ENCODE assay signal across 1 cellular context in the genomic region with DNA sequence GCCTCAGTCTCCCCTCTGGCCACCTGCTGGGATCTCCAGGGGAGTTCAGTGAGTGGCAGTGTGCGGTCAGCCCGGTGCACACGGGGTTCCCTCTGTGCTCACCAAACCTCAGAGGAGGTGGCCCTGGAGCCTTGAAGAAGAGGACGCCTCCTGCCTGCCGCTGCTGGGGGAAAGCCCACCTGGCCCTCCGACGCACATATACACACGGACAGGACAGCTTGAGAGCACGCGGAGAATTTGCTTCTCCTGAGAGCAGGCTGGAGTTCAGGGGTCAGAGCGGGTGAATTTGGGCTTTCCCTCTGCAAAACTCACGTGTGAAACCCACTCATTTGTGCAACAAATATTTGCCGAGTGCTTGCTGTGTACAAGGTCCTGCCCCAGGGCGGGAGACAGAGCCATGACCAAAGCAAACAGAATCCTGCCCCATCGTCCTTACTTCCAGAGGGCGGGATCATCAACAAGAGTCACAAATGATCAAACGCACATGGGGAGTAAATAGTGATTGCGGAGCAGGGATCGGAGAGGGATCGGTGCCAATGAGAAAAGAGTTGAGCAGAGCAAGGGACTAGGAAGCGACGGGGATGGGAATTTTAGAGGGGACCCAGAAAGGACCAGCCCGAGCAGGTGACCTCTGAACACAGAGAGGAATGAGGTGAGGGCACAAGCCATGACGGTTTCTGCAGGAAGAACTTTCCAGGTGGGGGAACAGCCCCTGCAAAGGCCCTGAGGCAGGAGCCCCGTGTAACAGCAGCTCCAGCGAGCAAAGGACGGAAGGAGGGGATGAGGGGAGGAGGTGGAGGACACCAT.
TF ChIP-seq lines count a peak whose summit lies in the region.

No MANE protein-coding gene starts in this region.

TF ChIP-seq in HepG2, 621 proteins besides CTCF, POLR2A, EP300 and RAD21 (continued from another document and continues in another):
- TF ChIP-seq, protein P1, sequence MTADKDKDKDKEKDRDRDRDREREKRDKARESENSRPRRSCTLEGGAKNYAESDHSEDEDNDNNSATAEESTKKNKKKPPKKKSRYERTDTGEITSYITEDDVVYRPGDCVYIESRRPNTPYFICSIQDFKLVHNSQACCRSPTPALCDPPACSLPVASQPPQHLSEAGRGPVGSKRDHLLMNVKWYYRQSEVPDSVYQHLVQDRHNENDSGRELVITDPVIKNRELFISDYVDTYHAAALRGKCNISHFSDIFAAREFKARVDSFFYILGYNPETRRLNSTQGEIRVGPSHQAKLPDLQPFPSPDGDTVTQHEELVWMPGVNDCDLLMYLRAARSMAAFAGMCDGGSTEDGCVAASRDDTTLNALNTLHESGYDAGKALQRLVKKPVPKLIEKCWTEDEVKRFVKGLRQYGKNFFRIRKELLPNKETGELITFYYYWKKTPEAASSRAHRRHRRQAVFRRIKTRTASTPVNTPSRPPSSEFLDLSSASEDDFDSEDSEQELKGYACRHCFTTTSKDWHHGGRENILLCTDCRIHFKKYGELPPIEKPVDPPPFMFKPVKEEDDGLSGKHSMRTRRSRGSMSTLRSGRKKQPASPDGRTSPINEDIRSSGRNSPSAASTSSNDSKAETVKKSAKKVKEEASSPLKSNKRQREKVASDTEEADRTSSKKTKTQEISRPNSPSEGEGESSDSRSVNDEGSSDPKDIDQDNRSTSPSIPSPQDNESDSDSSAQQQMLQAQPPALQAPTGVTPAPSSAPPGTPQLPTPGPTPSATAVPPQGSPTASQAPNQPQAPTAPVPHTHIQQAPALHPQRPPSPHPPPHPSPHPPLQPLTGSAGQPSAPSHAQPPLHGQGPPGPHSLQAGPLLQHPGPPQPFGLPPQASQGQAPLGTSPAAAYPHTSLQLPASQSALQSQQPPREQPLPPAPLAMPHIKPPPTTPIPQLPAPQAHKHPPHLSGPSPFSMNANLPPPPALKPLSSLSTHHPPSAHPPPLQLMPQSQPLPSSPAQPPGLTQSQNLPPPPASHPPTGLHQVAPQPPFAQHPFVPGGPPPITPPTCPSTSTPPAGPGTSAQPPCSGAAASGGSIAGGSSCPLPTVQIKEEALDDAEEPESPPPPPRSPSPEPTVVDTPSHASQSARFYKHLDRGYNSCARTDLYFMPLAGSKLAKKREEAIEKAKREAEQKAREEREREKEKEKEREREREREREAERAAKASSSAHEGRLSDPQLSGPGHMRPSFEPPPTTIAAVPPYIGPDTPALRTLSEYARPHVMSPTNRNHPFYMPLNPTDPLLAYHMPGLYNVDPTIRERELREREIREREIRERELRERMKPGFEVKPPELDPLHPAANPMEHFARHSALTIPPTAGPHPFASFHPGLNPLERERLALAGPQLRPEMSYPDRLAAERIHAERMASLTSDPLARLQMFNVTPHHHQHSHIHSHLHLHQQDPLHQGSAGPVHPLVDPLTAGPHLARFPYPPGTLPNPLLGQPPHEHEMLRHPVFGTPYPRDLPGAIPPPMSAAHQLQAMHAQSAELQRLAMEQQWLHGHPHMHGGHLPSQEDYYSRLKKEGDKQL (CRISPR knock-in tag; IDR thresholded peaks at IDR 0.05; ENCODE audit: low read depth): peak; percentile 72
- 0 out of 2 replicates have a peak, but pooled peaks have one; percentile 56 for TF ChIP-seq ZSCAN9 (CRISPR knock-in tag; IDR thresholded peaks at IDR 0.05; ENCODE audit: borderline replicate concordance)
- TF ChIP-seq, protein P2, sequence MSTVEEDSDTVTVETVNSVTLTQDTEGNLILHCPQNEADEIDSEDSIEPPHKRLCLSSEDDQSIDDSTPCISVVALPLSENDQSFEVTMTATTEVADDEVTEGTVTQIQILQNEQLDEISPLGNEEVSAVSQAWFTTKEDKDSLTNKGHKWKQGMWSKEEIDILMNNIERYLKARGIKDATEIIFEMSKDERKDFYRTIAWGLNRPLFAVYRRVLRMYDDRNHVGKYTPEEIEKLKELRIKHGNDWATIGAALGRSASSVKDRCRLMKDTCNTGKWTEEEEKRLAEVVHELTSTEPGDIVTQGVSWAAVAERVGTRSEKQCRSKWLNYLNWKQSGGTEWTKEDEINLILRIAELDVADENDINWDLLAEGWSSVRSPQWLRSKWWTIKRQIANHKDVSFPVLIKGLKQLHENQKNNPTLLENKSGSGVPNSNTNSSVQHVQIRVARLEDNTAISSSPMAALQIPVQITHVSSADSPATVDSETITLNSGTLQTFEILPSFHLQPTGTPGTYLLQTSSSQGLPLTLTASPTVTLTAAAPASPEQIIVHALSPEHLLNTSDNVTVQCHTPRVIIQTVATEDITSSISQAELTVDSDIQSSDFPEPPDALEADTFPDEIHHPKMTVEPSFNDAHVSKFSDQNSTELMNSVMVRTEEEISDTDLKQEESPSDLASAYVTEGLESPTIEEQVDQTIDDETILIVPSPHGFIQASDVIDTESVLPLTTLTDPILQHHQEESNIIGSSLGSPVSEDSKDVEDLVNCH (CRISPR knock-in tag; IDR thresholded peaks at IDR 0.05): no peak
- TF ChIP-seq POLR2AphosphoS5 (IDR thresholded peaks at IDR 0.05; ENCODE audit: low read depth, low read length): no peak; the same call in 1 of the 2 replicates
- TF ChIP-seq, protein P3, sequence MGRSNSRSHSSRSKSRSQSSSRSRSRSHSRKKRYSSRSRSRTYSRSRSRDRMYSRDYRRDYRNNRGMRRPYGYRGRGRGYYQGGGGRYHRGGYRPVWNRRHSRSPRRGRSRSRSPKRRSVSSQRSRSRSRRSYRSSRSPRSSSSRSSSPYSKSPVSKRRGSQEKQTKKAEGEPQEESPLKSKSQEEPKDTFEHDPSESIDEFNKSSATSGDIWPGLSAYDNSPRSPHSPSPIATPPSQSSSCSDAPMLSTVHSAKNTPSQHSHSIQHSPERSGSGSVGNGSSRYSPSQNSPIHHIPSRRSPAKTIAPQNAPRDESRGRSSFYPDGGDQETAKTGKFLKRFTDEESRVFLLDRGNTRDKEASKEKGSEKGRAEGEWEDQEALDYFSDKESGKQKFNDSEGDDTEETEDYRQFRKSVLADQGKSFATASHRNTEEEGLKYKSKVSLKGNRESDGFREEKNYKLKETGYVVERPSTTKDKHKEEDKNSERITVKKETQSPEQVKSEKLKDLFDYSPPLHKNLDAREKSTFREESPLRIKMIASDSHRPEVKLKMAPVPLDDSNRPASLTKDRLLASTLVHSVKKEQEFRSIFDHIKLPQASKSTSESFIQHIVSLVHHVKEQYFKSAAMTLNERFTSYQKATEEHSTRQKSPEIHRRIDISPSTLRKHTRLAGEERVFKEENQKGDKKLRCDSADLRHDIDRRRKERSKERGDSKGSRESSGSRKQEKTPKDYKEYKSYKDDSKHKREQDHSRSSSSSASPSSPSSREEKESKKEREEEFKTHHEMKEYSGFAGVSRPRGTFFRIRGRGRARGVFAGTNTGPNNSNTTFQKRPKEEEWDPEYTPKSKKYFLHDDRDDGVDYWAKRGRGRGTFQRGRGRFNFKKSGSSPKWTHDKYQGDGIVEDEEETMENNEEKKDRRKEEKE (IDR thresholded peaks at IDR 0.05): no peak
- no peak for TF ChIP-seq ZNF562 (CRISPR knock-in tag; IDR thresholded peaks at IDR 0.05; ENCODE audit: borderline replicate concordance)
- peak; percentile 85 for TF ChIP-seq FOXK2 (IDR thresholded peaks at IDR 0.05)
- no peak; the same call in 1 of the 2 replicates for TF ChIP-seq ZNF780A (CRISPR knock-in tag; IDR thresholded peaks at IDR 0.05)
- TF ChIP-seq ZNF260 (CRISPR knock-in tag; IDR thresholded peaks at IDR 0.05; ENCODE audit: borderline replicate concordance, low read depth): no peak
- TF ChIP-seq HNRNPK (IDR thresholded peaks at IDR 0.05; ENCODE audit: low read depth, low read length, poor library complexity, severe bottlenecking): no peak
- TF ChIP-seq, protein P4, sequence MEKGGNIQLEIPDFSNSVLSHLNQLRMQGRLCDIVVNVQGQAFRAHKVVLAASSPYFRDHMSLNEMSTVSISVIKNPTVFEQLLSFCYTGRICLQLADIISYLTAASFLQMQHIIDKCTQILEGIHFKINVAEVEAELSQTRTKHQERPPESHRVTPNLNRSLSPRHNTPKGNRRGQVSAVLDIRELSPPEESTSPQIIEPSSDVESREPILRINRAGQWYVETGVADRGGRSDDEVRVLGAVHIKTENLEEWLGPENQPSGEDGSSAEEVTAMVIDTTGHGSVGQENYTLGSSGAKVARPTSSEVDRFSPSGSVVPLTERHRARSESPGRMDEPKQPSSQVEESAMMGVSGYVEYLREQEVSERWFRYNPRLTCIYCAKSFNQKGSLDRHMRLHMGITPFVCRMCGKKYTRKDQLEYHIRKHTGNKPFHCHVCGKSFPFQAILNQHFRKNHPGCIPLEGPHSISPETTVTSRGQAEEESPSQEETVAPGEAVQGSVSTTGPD (CRISPR knock-in tag; IDR thresholded peaks at IDR 0.05): no peak
- TF ChIP-seq PITX1 (CRISPR knock-in tag; IDR thresholded peaks at IDR 0.05): peak; percentile 73
- TF ChIP-seq ESRRA (CRISPR knock-in tag; IDR thresholded peaks at IDR 0.05; ENCODE audit: low read depth): peak; percentile 63; the same call in 1 of the 2 replicates
- no peak for TF ChIP-seq NFYC (CRISPR knock-in tag; IDR thresholded peaks at IDR 0.05)
- no peak for TF ChIP-seq NR3C1 (CRISPR knock-in tag; IDR thresholded peaks at IDR 0.05)
- TF ChIP-seq ZEB1 (IDR thresholded peaks at IDR 0.05; ENCODE audit: insufficient replicate concordance, low read depth): no peak
- TF ChIP-seq GABPA (IDR thresholded peaks at IDR 0.05; ENCODE audit: low read depth, low read length): no peak
- TF ChIP-seq GABPA (CRISPR knock-in tag; IDR thresholded peaks at IDR 0.05; ENCODE audit: low read depth): peak; percentile 28; the same call in 1 of the 2 replicates
- TF ChIP-seq NFIC (IDR thresholded peaks at IDR 0.05; ENCODE audit: low read length): peak; percentile 32; the same call in 1 of the 2 replicates
- peak; percentile 86; the same call in 1 of the 2 replicates for TF ChIP-seq MIXL1 (CRISPR knock-in tag; IDR thresholded peaks at IDR 0.05)
- peak; percentile 53; the same call in 1 of the 2 replicates for TF ChIP-seq KLF12 (CRISPR knock-in tag; IDR thresholded peaks at IDR 0.05; ENCODE audit: borderline replicate concordance)
- TF ChIP-seq, protein P5, sequence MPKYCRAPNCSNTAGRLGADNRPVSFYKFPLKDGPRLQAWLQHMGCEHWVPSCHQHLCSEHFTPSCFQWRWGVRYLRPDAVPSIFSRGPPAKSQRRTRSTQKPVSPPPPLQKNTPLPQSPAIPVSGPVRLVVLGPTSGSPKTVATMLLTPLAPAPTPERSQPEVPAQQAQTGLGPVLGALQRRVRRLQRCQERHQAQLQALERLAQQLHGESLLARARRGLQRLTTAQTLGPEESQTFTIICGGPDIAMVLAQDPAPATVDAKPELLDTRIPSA (CRISPR knock-in tag; IDR thresholded peaks at IDR 0.05; ENCODE audit: borderline replicate concordance): no peak
- TF ChIP-seq, protein P6, sequence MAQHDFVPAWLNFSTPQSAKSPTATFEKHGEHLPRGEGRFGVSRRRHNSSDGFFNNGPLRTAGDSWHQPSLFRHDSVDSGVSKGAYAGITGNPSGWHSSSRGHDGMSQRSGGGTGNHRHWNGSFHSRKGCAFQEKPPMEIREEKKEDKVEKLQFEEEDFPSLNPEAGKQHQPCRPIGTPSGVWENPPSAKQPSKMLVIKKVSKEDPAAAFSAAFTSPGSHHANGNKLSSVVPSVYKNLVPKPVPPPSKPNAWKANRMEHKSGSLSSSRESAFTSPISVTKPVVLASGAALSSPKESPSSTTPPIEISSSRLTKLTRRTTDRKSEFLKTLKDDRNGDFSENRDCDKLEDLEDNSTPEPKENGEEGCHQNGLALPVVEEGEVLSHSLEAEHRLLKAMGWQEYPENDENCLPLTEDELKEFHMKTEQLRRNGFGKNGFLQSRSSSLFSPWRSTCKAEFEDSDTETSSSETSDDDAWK (CRISPR knock-in tag; IDR thresholded peaks at IDR 0.05): no peak
- no peak for TF ChIP-seq RFXANK (CRISPR knock-in tag; IDR thresholded peaks at IDR 0.05)
- TF ChIP-seq GABPB1 (CRISPR knock-in tag; IDR thresholded peaks at IDR 0.05): no peak; the same call in 1 of the 2 replicates
- TF ChIP-seq RXRA (CRISPR knock-in tag; IDR thresholded peaks at IDR 0.05): peak; percentile 92
- no peak for TF ChIP-seq ZNF282 (IDR thresholded peaks at IDR 0.05; ENCODE audit: partially characterized antibody)
- TF ChIP-seq PPARG (CRISPR knock-in tag; conservative IDR thresholded peaks at IDR 0.05): peak; percentile 79
- peak; percentile 86 for TF ChIP-seq TCF7 (IDR thresholded peaks at IDR 0.05; ENCODE audit: low read depth)
- TF ChIP-seq, protein P7, sequence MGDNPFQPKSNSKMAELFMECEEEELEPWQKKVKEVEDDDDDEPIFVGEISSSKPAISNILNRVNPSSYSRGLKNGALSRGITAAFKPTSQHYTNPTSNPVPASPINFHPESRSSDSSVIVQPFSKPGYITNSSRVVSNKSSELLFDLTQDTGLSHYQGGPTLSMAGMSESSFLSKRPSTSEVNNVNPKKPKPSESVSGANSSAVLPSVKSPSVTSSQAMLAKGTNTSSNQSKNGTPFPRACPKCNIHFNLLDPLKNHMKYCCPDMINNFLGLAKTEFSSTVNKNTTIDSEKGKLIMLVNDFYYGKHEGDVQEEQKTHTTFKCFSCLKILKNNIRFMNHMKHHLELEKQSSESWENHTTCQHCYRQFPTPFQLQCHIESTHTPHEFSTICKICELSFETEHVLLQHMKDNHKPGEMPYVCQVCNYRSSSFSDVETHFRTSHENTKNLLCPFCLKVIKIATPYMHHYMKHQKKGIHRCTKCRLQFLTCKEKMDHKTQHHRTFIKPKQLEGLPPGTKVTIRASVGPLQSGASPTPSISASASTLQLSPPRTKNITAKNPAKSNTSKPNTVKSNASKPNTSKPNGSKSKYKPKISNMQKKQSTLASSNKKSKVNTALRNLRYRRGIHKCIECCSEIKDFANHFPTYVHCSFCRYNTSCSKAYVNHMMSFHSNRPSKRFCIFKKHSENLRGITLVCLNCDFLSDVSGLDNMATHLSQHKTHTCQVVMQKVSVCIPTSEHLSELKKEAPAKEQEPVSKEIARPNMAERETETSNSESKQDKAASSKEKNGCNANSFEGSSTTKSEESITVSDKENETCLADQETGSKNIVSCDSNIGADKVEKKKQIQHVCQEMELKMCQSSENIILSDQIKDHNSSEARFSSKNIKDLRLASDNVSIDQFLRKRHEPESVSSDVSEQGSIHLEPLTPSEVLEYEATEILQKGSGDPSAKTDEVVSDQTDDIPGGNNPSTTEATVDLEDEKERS (CRISPR knock-in tag; IDR thresholded peaks at IDR 0.05): no peak
- TF ChIP-seq, protein P8, sequence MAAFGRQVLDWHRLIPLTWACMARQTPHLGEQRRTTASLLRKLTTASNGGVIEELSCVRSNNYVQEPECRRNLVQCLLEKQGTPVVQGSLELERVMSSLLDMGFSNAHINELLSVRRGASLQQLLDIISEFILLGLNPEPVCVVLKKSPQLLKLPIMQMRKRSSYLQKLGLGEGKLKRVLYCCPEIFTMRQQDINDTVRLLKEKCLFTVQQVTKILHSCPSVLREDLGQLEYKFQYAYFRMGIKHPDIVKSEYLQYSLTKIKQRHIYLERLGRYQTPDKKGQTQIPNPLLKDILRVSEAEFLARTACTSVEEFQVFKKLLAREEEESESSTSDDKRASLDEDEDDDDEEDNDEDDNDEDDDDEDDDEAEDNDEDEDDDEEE (CRISPR knock-in tag; IDR thresholded peaks at IDR 0.05): no peak
- peak; percentile 31; the same call in 1 of the 2 replicates for TF ChIP-seq IRF2 (CRISPR knock-in tag; IDR thresholded peaks at IDR 0.05)
- TF ChIP-seq, protein P9, sequence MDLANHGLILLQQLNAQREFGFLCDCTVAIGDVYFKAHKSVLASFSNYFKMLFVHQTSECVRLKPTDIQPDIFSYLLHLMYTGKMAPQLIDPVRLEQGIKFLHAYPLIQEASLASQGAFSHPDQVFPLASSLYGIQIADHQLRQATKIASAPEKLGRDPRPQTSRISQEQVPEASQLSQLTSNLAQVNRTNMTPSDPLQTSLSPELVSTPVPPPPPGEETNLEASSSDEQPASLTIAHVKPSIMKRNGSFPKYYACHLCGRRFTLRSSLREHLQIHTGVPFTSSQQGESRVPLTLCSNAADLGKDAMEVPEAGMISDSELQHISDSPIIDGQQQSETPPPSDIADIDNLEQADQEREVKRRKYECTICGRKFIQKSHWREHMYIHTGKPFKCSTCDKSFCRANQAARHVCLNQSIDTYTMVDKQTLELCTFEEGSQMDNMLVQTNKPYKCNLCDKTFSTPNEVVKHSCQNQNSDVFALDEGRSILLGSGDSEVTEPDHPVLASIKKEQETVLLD (CRISPR knock-in tag; IDR thresholded peaks at IDR 0.05; ENCODE audit: low read depth): no peak
- peak; percentile 85 for TF ChIP-seq ZNF761 (CRISPR knock-in tag; conservative IDR thresholded peaks at IDR 0.05)
